In genomic region chr4:19983072-19983471, GRCh38 we compare ENCODE assay signal across 16 cellular contexts.
DNase-seq lines count a peak whose midpoint lies in the region; ATAC-seq lines count a peak whose summit lies in the region.
"Had no signal": no experiment of that assay in that cellular context is flagged by ENCODE, and none has a peak within 500 bp of the region (broad histone marks: within the 10 kb centered on the region; RNA-seq: fewer than 3 reads in every experiment).

No MANE protein-coding gene starts in this region.

- peak overlapping the region; percentile 83 for H3K27ac ChIP-seq in SJSA1
- H3K27ac ChIP-seq: coronary artery had no signal

- peak; percentile 33 for DNase-seq in GM03348 (ENCODE audit: low spot score)
- DNase-seq in SJSA1 (ENCODE audit: low read depth in 1 of 2, low spot score in 2 of 2), result no peak
- peak; percentile 3 for DNase-seq in renal cortical epithelial cell (ENCODE audit: low read depth)
- no peak for DNase-seq in G401 (ENCODE audit: low spot score)
- DNase-seq in occipital lobe (lab: John Stamatoyannopoulos, UW), result no peak
- DNase-seq in KBM-7, result no peak
- DNase-seq in GOT3 (lab: John Stamatoyannopoulos, UW), result no peak
- DNase-seq: activated gamma-delta T cell treated with Interleukin-2 at 50 U/mL for 16 hours; CD8-positive, alpha-beta T cell; left cardiac atrium; NCI-H187; retina; stimulated activated naive CD8-positive, alpha-beta T cell treated with anti-CD3 and anti-CD28 coated beads, Interleukin-15, amount 100 ng/mL, for 72 hours had no signal

- no peak overlapping the region for H3K4me3 ChIP-seq in SJSA1
- H3K4me3 ChIP-seq: coronary artery had no signal

- ATAC-seq in esophagus mucosa, result peak; percentile 31
- ATAC-seq: CD8-positive, alpha-beta T cell; left cardiac atrium; Right ventricle myocardium inferior; stimulated activated naive CD8-positive, alpha-beta T cell treated with anti-CD3 and anti-CD28 coated beads, Interleukin-15, amount 100 ng/mL, for 72 hours had no signal

- H3K27me3 ChIP-seq in SJSA1 (replicated peaks), result no peaks in the 10 kb centered on the region

- H3K4me1 ChIP-seq in SJSA1 (replicated peaks), result peaks cover 31% of the 10 kb centered on the region

- no peaks in the 10 kb centered on the region for H3K36me3 ChIP-seq in SJSA1

- H3K9me3 ChIP-seq in SJSA1 (replicated peaks), result peaks cover 8% of the 10 kb centered on the region

- in situ Hi-C loops in G401 (cut with HindIII; ENCODE audit: low sequenced_read_pairs), result no loop called here
- in situ Hi-C loops in KBM-7 (cut with MboI; ENCODE audit: low pct_unique_long_range_greater_than_20kb, low sequenced_read_pairs), result no loop called here

Comparison
In these comparisons a context has a peak if more than half of its experiments do, and no peak if none do; other contexts are left out.
1. DNase-seq: peak in GM03348 (single experiment) and renal cortical epithelial cell (single experiment); none in SJSA1 (0 of 2), G401 (single experiment), occipital lobe (single experiment), KBM-7 (single experiment) and GOT3 (single experiment).